In the genomic region with DNA sequence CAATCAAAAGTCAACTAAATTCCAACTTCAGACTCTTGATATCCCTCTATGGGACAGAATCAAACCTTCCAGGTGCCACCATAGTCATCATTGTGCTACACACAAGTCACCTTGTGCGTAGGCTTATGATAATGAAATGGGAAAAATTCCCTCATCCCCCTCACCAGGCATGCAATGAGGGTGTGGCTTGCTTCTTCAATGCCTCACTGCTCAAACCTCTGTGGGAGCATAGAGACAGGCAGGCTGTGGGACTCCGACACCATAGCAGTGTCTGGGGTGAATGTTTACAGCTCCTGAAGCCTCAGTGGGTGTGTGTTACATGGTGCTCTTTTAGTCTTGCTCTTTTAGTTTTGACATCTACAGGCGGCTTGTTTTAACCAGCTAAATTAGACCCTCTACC, we compare ENCODE assay signal across 26 cellular contexts. TPM values are rescaled to one million over a fixed set of nuclear protein-coding genes. Genes with fewer than 3 reads are reported as not detected.
DNase-seq lines count a peak whose midpoint lies in the region; FAIRE-seq and TF ChIP-seq lines count a peak whose summit lies in the region.
"Had no signal": no experiment of that assay in that cellular context is flagged by ENCODE, and none has a peak within 500 bp of the region (broad histone marks: within the 10 kb centered on the region; RNA-seq: fewer than 3 reads in every experiment).

No MANE protein-coding gene starts in this region.

- TF ChIP-seq EP300 in H1 (IDR thresholded peaks at IDR 0.05; ENCODE audit: borderline replicate concordance in 1 of 2, low read depth in 2 of 2, low read length in 2 of 2) = no peak
- no peak for TF ChIP-seq EP300 in stomach (IDR thresholded peaks at IDR 0.05)

- H3K9ac ChIP-seq in H1 (replicated peaks in 1 of 4; ENCODE audit: extremely low read depth in 1 of 4, low read depth in 3 of 4, low read length in 3 of 4) (no peak overlapping the region), trophoblast cell (ENCODE audit: low read length) (no peak overlapping the region)
- H3K9ac ChIP-seq: BLaER1 had no signal

- H2AK5ac ChIP-seq in H1 (ENCODE audit: low read depth, low read length) = no peak overlapping the region
- no peak overlapping the region for H2AK5ac ChIP-seq in trophoblast cell (ENCODE audit: low read length)

- FAIRE-seq in H1 (lab: Jason Lieb, UNC) = no peak
- FAIRE-seq: A549, GM12878, GM12892, GM18507 had no signal

- intact Hi-C loops in stomach (cut with DNase I; ENCODE audit: low total_unique reads) = no loop called here

- H4K8ac ChIP-seq in H1 (ENCODE audit: extremely low read depth, insufficient read depth, low read length) (no peak overlapping the region), trophoblast cell (ENCODE audit: low read depth, low read length) (no peak overlapping the region)

- no peak overlapping the region for H4K5ac ChIP-seq in H1 (ENCODE audit: insufficient read length, low read depth, low read length)

- CTCF ChIA-PET in H1 (lab: Charles Lee; ENCODE audit: partially characterized antibody) = interaction anchor here (0.8 to 1.4 kb wide), 3 partner anchors 20 to 142 kb away, joined by 3 to 4 read pairs (median 3); no protein-coding TSS in a partner anchor

- H3K79me1 ChIP-seq in H1 (ENCODE audit: low read depth, low read length) (no peaks in the 10 kb centered on the region), trophoblast cell (ENCODE audit: low read length) (peaks cover 5% of the 10 kb centered on the region)

- no peaks in the 10 kb centered on the region for H3K4me1 ChIP-seq in H1 (replicated peaks in 1 of 4; ENCODE audit: control insufficient read depth in 3 of 4, insufficient read depth in 4 of 4, low read length in 3 of 4)
- H3K4me1 ChIP-seq in trophoblast cell (ENCODE audit: control insufficient read depth in 1 of 2, insufficient read depth in 2 of 2, low read length in 2 of 2) = peaks cover 3 to 10% of the 10 kb centered on the region in 2 experiments
- peaks cover 0 to 8% (median 0%) of the 10 kb centered on the region in 4 donors for H3K4me1 ChIP-seq in stomach
- H3K4me1 ChIP-seq: A549, BE2C, BLaER1 had no signal

- H2BK5ac ChIP-seq in H1 (ENCODE audit: low read depth, low read length) = no peak overlapping the region
- H2BK5ac ChIP-seq in trophoblast cell (ENCODE audit: low read depth, low read length, poor library complexity) = no peak overlapping the region

- no peak overlapping the region for H3K56ac ChIP-seq in H1 (replicated peaks; ENCODE audit: insufficient read length, low read depth, low read length)

- no peak overlapping the region for H3K4me2 ChIP-seq in H1 (ENCODE audit: insufficient read depth in 1 of 2, low read depth in 2 of 2, low read length in 2 of 2)
- H3K4me2 ChIP-seq in trophoblast cell (ENCODE audit: low read length) = no peak overlapping the region
- H3K4me2 ChIP-seq: A549, BLaER1 had no signal

- H4K20me1 ChIP-seq in H1 (replicated peaks in 1 of 2; ENCODE audit: control insufficient read depth in 1 of 2, insufficient read depth in 2 of 2, low read length in 2 of 2) = no peaks in the 10 kb centered on the region
- H4K20me1 ChIP-seq: BLaER1 had no signal

- no peaks in the 10 kb centered on the region for H3K79me2 ChIP-seq in H1 (ENCODE audit: control insufficient read depth in 1 of 2, insufficient read depth in 2 of 2, low read length in 2 of 2)
- no peaks in the 10 kb centered on the region for H3K79me2 ChIP-seq in trophoblast cell (ENCODE audit: control insufficient read depth, insufficient read depth, low read length, poor library complexity)

- H2BK12ac ChIP-seq in H1 (ENCODE audit: low read depth, low read length) (0 out of 2 replicates have a peak overlapping the region, but pooled peaks have one; percentile 60), trophoblast cell (ENCODE audit: low read length) (peak overlapping the region; percentile 27)

- 93% methylated on average over 3 of the region's 3 CpGs; no CpG with 5 or more reads in 1 of the 2 experiments for WGBS in H1 (ENCODE audit: extremely low coverage in 1 of 2, insufficient coverage in 1 of 2, insufficient read length in 1 of 2, insufficient replicate concordance in 2 of 2, low coverage in 1 of 2, low lambda C conversion rate in 2 of 2, missing lambda C conversion rate in 1 of 2), 2 experiments
- WGBS in trophoblast cell (ENCODE audit: extremely low coverage, insufficient coverage, insufficient read length) = no CpG with 5 or more reads among the region's 3 CpGs
- WGBS in stomach, 5 donors = 86 to 93% (median 91%) methylated on average over 3 of the region's 3 CpGs

- H2BK120ac ChIP-seq in H1 (replicated peaks; ENCODE audit: low read depth, low read length) (no peak overlapping the region), trophoblast cell (ENCODE audit: insufficient read depth, low read length, poor library complexity) (no peak overlapping the region)

- H3K18ac ChIP-seq in H1 (ENCODE audit: extremely low read depth, low read length) = no peak overlapping the region
- H3K18ac ChIP-seq in trophoblast cell (ENCODE audit: low read length) = no peak overlapping the region

- no peaks in the 10 kb centered on the region for H3K9me3 ChIP-seq in H1 (ENCODE audit: insufficient read depth in 2 of 2, low read depth in 1 of 2, low read length in 1 of 2)
- H3K9me3 ChIP-seq in trophoblast cell (ENCODE audit: insufficient read depth, low read depth, low read length) = no peaks in the 10 kb centered on the region
- H3K9me3 ChIP-seq in stomach = no peaks in the 10 kb centered on the region
- H3K9me3 ChIP-seq: A549, BE2C, BLaER1 had no signal

- H2AFZ ChIP-seq in H1 (ENCODE audit: low read length) = no peak overlapping the region
- no peak overlapping the region for H2AFZ ChIP-seq in trophoblast cell (ENCODE audit: insufficient read depth, low read length, poor library complexity)

- POLR2A ChIA-PET in H1 (lab: Charles Lee; ENCODE audit: partially characterized antibody) = no interaction called here

- no peak overlapping the region for H3K4me3 ChIP-seq in H1 (ENCODE audit: extremely low read depth in 1 of 4, insufficient read depth in 2 of 4, low read depth in 3 of 4, low read length in 4 of 4)
- no peak overlapping the region for H3K4me3 ChIP-seq in trophoblast cell (ENCODE audit: low read depth, low read length)
- H3K4me3 ChIP-seq in stomach = no peak overlapping the region
- H3K4me3 ChIP-seq: A549, BLaER1, GM12878 had no signal

- H3K27ac ChIP-seq in caudate nucleus (ENCODE audit: low read depth, low read length) (no peak overlapping the region), H1 (ENCODE audit: low read depth, low read length) (no peak overlapping the region), trophoblast cell (ENCODE audit: low read depth, low read length) (no peak overlapping the region), stomach (no peak overlapping the region)
- H3K27ac ChIP-seq: 22Rv1, A549, BLaER1 had no signal

- H3K23ac ChIP-seq in H1 (ENCODE audit: insufficient read length) = no peak overlapping the region
- H3K23ac ChIP-seq in trophoblast cell (ENCODE audit: low read length) = no peak overlapping the region

- no peak overlapping the region for H2BK15ac ChIP-seq in H1 (ENCODE audit: low read length)

- H3K14ac ChIP-seq in H1 (ENCODE audit: insufficient read length) (no peak overlapping the region), trophoblast cell (ENCODE audit: low read length) (no peak overlapping the region)

- TF ChIP-seq CTCF in H1 (IDR thresholded peaks at IDR 0.05; ENCODE audit: control extremely low read depth in 1 of 3, insufficient read depth in 1 of 3, low read depth in 1 of 3, low read length in 3 of 3) (no peak), stomach (IDR thresholded peaks at IDR 0.05) (no peak)

- H2BK20ac ChIP-seq in H1 (ENCODE audit: low read length) = no peak overlapping the region

- DNase-seq in caudate nucleus (lab: John Stamatoyannopoulos, UW) = peak in 38 of 61 donors; percentile 6 to 85 (median 39)
- no peak for DNase-seq in H1 (ENCODE audit: low read depth in 1 of 2, low spot score in 2 of 2)
- DNase-seq in kidney tubule cell (ENCODE audit: low spot score) = peak; percentile 21
- no peak for DNase-seq in trophoblast cell
- no peak for DNase-seq in NCI-H2227 treated with DMSO at 0.1 percent for 48 hours (lab: John Stamatoyannopoulos, UW)
- no peak for DNase-seq in stomach
- no peak for DNase-seq in dedifferentiated amniotic fluid mesenchymal stem cell (ENCODE audit: extremely low spot score)
- DNase-seq in NCI-H774 (lab: John Stamatoyannopoulos, UW) = no peak
- DNase-seq: BE2C; C1 segment of cervical spinal cord; CD4-positive, alpha-beta memory T cell; CD4-positive, CD25-positive, alpha-beta regulatory T cell; CD8-positive, alpha-beta memory T cell; COR-L47; DMS 273 treated with DMSO at 0.1 percent for 48 hours; DMS153; DMS53; DMS79; DND-41; GDM1 had no signal

- no peaks in the 10 kb centered on the region for H3K23me2 ChIP-seq in H1 (ENCODE audit: low read depth, low read length)

- H3K4ac ChIP-seq in H1 (replicated peaks; ENCODE audit: insufficient read length, low read depth, low read length) (no peak overlapping the region), trophoblast cell (ENCODE audit: low read depth, low read length) (no peak overlapping the region)

- H4K91ac ChIP-seq in H1 (replicated peaks; ENCODE audit: insufficient read length, low read length) (no peak overlapping the region), trophoblast cell (ENCODE audit: low read depth, low read length) (peak overlapping the region; percentile 60)

- no peak overlapping the region for H4K12ac ChIP-seq in trophoblast cell (ENCODE audit: low read depth, low read length)

- H3K36me3 ChIP-seq in H1 (ENCODE audit: control insufficient read depth in 2 of 4, insufficient read depth in 4 of 4, low read length in 3 of 4) = no peaks in the 10 kb centered on the region
- H3K36me3 ChIP-seq in trophoblast cell (ENCODE audit: control insufficient read depth in 1 of 2, insufficient read depth in 2 of 2, low read length in 2 of 2) = no peaks in the 10 kb centered on the region
- no peaks in the 10 kb centered on the region for H3K36me3 ChIP-seq in stomach
- H3K36me3 ChIP-seq: BE2C, BLaER1 had no signal

- TF ChIP-seq POLR2A in H1 (IDR thresholded peaks at IDR 0.05; ENCODE audit: control extremely low read depth in 1 of 2, low read depth in 2 of 2, low read length in 2 of 2) = no peak
- TF ChIP-seq POLR2A in stomach (IDR thresholded peaks at IDR 0.05) = no peak

- H3K27me3 ChIP-seq in H1 (replicated peaks in 1 of 4; ENCODE audit: control insufficient read depth in 3 of 4, extremely low read depth in 1 of 4, insufficient read depth in 3 of 4, low read length in 3 of 4) (no peaks in the 10 kb centered on the region), trophoblast cell (ENCODE audit: insufficient read depth, low read length) (no peaks in the 10 kb centered on the region), stomach (no peaks in the 10 kb centered on the region)
- H3K27me3 ChIP-seq: BE2C, BLaER1 had no signal

- no peak for TF ChIP-seq RAD21 in H1 (IDR thresholded peaks at IDR 0.05 in 1 of 2, conservative IDR thresholded peaks at IDR 0.05 in 1 of 2; ENCODE audit: low read depth in 2 of 2, low read length in 2 of 2)

RNA-seq across cellular contexts. Expression of a gene that starts 42.4 kb away (rescaled TPM):
- 17.9 and 18.3 TPM in 2 replicates for total RNA-seq in H1 (2021; fragmentation: NEBNext Ultra II Directional; extraction: Animal tissue kit (Norgen Biotek cat#: 25700))
- polyA plus RNA-seq in H1 (2011; rRNA removed) = 5.6 and 6.4 TPM in 2 replicates
- polyA plus RNA-seq in H1 (2011; cell fraction: cytosol; rRNA removed) = 7.0 TPM
- 5.8 TPM for polyA plus RNA-seq in H1 (2011; cell fraction: nucleus; rRNA removed)
- 6.1 to 9.7 TPM (median 7.1 TPM) in 4 replicates for polyA plus RNA-seq in H1 (2012, experiment 1 of 2)
- polyA plus RNA-seq in H1 (2012, experiment 2 of 2) = 1.8 TPM
- 7.0 TPM for polyA plus RNA-seq in H1 (2013, experiment 1 of 2)
- 7.3 TPM for polyA plus RNA-seq in H1 (2013, experiment 2 of 2)
- polyA minus RNA-seq in H1 (2011; rRNA and poly(A)+ RNA removed) = 9.1 and 10.0 TPM in 2 replicates
- 13.1 TPM for polyA minus RNA-seq in H1 (2011; cell fraction: cytosol; rRNA and poly(A)+ RNA removed)
- polyA minus RNA-seq in H1 (2011; cell fraction: nucleus; rRNA and poly(A)+ RNA removed) = 15.7 TPM
- 14.6 and 15.5 TPM in 2 replicates for polyA plus RNA-seq in trophoblast cell (2013)
- total RNA-seq in stomach = 10 to 100 TPM in 2 of 5 donors, 1 to 10 TPM in 3; 1.2 to 11.9 (median 9.5) TPM
- polyA plus RNA-seq in stomach = 1 to 10 TPM in 2 of 3 donors, under 1 TPM in 1; 0.78 to 2.1 (median 2.0) TPM
- total RNA-seq: CD4-positive, CD25-positive, alpha-beta regulatory T cell had no signal
- polyA plus RNA-seq: CD4-positive, alpha-beta memory T cell; CD4-positive, CD25-positive, alpha-beta regulatory T cell; CD8-positive, alpha-beta memory T cell had no signal

Comparison
In these comparisons a context has a peak if more than half of its experiments do, and no peak if none do; other contexts are left out.
1. DNase-seq: peak in caudate nucleus (38 of 61) and kidney tubule cell (single experiment); none in H1 (0 of 2), trophoblast cell (0 of 2), NCI-H2227 treated with DMSO at 0.1 percent for 48 hours (single experiment), stomach (single experiment), dedifferentiated amniotic fluid mesenchymal stem cell (single experiment) and NCI-H774 (single experiment).